9 cellular contexts compared by ENCODE assay signal in genomic region chrY:8479141-8479540, GRCh38.
"Had no signal": no experiment of that assay in that cellular context is flagged by ENCODE, and none has a peak within 500 bp of the region (broad histone marks: within the 10 kb centered on the region; RNA-seq: fewer than 3 reads in every experiment).

No MANE protein-coding gene starts in this region.

- H3K27ac ChIP-seq: GM23248 had no signal

- DNase-seq: GM23248, GOT3, H7, H9, HCEC 1CT, HFFc6 had no signal

- H3K4me1 ChIP-seq: HAP-1 had no signal

- H2AFZ ChIP-seq: GM23248, GM23338 had no signal

- H3K9ac ChIP-seq: GM23248 had no signal

- H3K4me3 ChIP-seq: GM23248, GM23338, HAP-1 had no signal

- ATAC-seq: GM23338, HCT116 had no signal

- H3K36me3 ChIP-seq: HAP-1 had no signal

- H3K4me2 ChIP-seq: GM23338 had no signal

- H3K9me3 ChIP-seq: HAP-1 had no signal
